Comparison of ENCODE assay signal across 10 cellular contexts in the genomic region with DNA sequence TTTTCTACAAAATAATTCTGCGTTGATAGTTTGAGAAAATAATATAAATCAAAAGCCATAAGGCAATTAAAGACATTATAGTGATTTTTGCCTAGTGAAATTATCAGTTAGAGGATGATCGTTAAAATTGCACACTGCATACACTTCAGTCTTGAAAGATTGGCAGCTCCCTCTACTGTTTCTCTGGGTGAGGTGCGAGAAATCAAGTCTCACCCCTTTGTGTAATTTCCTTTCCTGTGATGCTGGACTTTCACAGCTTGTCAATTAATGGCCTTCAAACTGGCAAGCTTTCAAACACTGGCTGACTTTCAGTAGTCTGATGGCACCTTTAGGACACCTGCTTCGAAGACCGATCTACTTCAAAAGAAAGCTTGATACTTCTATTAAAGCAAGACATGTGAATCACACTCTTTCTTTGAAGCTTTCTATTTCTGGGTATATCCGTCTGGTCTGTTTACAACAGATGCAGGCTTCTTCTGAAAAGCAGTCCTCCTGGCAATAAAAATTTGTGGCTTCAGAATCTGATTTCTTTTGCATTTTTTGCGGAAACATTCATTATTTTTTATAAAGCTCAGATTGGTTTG.
DNase-seq lines count a peak whose midpoint lies in the region; ATAC-seq, FAIRE-seq and TF ChIP-seq lines count a peak whose summit lies in the region.
"Had no signal": no experiment of that assay in that cellular context is flagged by ENCODE, and none has a peak within 500 bp of the region (broad histone marks: within the 10 kb centered on the region; RNA-seq: fewer than 3 reads in every experiment).

No MANE protein-coding gene starts in this region.

- H3K27ac Mint-ChIP-seq in neural progenitor cell, result no peak overlapping the region
- H3K27ac Mint-ChIP-seq in activated CD4-positive, alpha-beta memory T cell treated with anti-CD3 and anti-CD28 coated beads, Interleukin-2, amount 10 ng/mL, durations not matched to agents 7 days and 5 days, result no peak overlapping the region
- H3K27ac Mint-ChIP-seq: memory B cell had no signal

- POLR2A ChIA-PET in activated CD4-positive, alpha-beta memory T cell treated with anti-CD3 and anti-CD28 coated beads, Interleukin-2, amount 10 ng/mL, durations not matched to agents 7 days and 5 days (lab: Charles Lee), result no interaction called here

- no peaks in the 10 kb centered on the region for H3K79me2 ChIP-seq in neural progenitor cell (ENCODE audit: low read depth)

- H3K9me3 Mint-ChIP-seq in neural progenitor cell, result no peaks in the 10 kb centered on the region
- peaks cover 4% of the 10 kb centered on the region for H3K9me3 Mint-ChIP-seq in activated CD4-positive, alpha-beta memory T cell treated with anti-CD3 and anti-CD28 coated beads, Interleukin-2, amount 10 ng/mL, durations not matched to agents 7 days and 5 days

- intact Hi-C loops in left colon (cut with DNase I, micrococcal nuclease), result no loop called here

- no peaks in the 10 kb centered on the region for H3K36me3 ChIP-seq in neural progenitor cell

- H3K9ac ChIP-seq in neural progenitor cell, result no peak overlapping the region

- peak overlapping the region; percentile 57 for H2AFZ ChIP-seq in neural progenitor cell (replicated peaks)

- no peaks in the 10 kb centered on the region for H3K27me3 Mint-ChIP-seq in neural progenitor cell (ENCODE audit: insufficient read depth, low read depth)
- no peaks in the 10 kb centered on the region for H3K27me3 Mint-ChIP-seq in activated CD4-positive, alpha-beta memory T cell treated with anti-CD3 and anti-CD28 coated beads, Interleukin-2, amount 10 ng/mL, durations not matched to agents 7 days and 5 days
- H3K27me3 Mint-ChIP-seq: memory B cell had no signal

- H3K27ac ChIP-seq in neural progenitor cell, result no peak overlapping the region

- no peaks in the 10 kb centered on the region for H3K4me1 ChIP-seq in neural progenitor cell

- no peaks in the 10 kb centered on the region for H3K9me3 ChIP-seq in neural progenitor cell (ENCODE audit: low read depth)

- DNase-seq in NCI-H1105 (lab: John Stamatoyannopoulos, UW), result peak; percentile 69
- DNase-seq in astrocyte of the hippocampus (ENCODE audit: low read depth, low spot score), result peak; percentile 35
- DNase-seq in neural progenitor cell (ENCODE audit: low spot score), result peak; percentile 60
- no peak for DNase-seq in activated CD4-positive, alpha-beta memory T cell treated with anti-CD3 and anti-CD28 coated beads, Interleukin-2, amount 10 ng/mL, durations not matched to agents 7 days and 5 days
- no peak for DNase-seq in left colon
- no peak for DNase-seq in HTR-8/SVneo (ENCODE audit: insufficient read length, low spot score)
- DNase-seq: activated CD8-positive, alpha-beta memory T cell treated with anti-CD3 and anti-CD28 coated beads, Interleukin-2, amount 50 U/mL, for 4 hours had no signal

- H3K4me3 Mint-ChIP-seq in neural progenitor cell, result no peak overlapping the region
- H3K4me3 Mint-ChIP-seq in activated CD4-positive, alpha-beta memory T cell treated with anti-CD3 and anti-CD28 coated beads, Interleukin-2, amount 10 ng/mL, durations not matched to agents 7 days and 5 days, result no peak overlapping the region
- H3K4me3 Mint-ChIP-seq: memory B cell had no signal

- CTCF ChIA-PET in activated CD4-positive, alpha-beta memory T cell treated with anti-CD3 and anti-CD28 coated beads, Interleukin-2, amount 10 ng/mL, durations not matched to agents 7 days and 5 days (lab: Charles Lee), result no interaction called here

- no peak for FAIRE-seq in HTR-8/SVneo (lab: Jason Lieb, UNC)

- no peaks in the 10 kb centered on the region for H3K4me1 Mint-ChIP-seq in neural progenitor cell
- H3K4me1 Mint-ChIP-seq in activated CD4-positive, alpha-beta memory T cell treated with anti-CD3 and anti-CD28 coated beads, Interleukin-2, amount 10 ng/mL, durations not matched to agents 7 days and 5 days, result no peaks in the 10 kb centered on the region
- H3K4me1 Mint-ChIP-seq: memory B cell had no signal

- ATAC-seq in GM18868 (IDR thresholded peaks at IDR 0.05; ENCODE audit: unreplicated experiment) (peak; percentile 83), HG03457 (IDR thresholded peaks at IDR 0.05; ENCODE audit: unreplicated experiment) (no peak), left colon (no peak)

- no peaks in the 10 kb centered on the region for H3K36me3 Mint-ChIP-seq in neural progenitor cell
- H3K36me3 Mint-ChIP-seq in activated CD4-positive, alpha-beta memory T cell treated with anti-CD3 and anti-CD28 coated beads, Interleukin-2, amount 10 ng/mL, durations not matched to agents 7 days and 5 days (ENCODE audit: low read depth), result no peaks in the 10 kb centered on the region
- H3K36me3 Mint-ChIP-seq: memory B cell had no signal

- no peaks in the 10 kb centered on the region for H4K20me1 ChIP-seq in neural progenitor cell (ENCODE audit: low read depth)

- no peaks in the 10 kb centered on the region for H3K27me3 ChIP-seq in neural progenitor cell

- H3F3A ChIP-seq in neural progenitor cell (ENCODE audit: low read depth), result no peaks in the 10 kb centered on the region

- no peak overlapping the region for H3K4me2 ChIP-seq in neural progenitor cell

- no peak overlapping the region for H3K4me3 ChIP-seq in neural progenitor cell

- TF ChIP-seq CTCF in neural progenitor cell (IDR thresholded peaks at IDR 0.05), result peak; percentile 72

Comparison
In these comparisons a context has a peak if more than half of its experiments do, and no peak if none do; other contexts are left out.
1. DNase-seq: peak in NCI-H1105 (single experiment), astrocyte of the hippocampus (single experiment) and neural progenitor cell (single experiment); none in activated CD4-positive, alpha-beta memory T cell treated with anti-CD3 and anti-CD28 coated beads, Interleukin-2, amount 10 ng/mL, durations not matched to agents 7 days and 5 days (single experiment), left colon (0 of 2) and HTR-8/SVneo (single experiment).